Comparison of ENCODE assay signal across 13 cellular contexts in the genomic region with DNA sequence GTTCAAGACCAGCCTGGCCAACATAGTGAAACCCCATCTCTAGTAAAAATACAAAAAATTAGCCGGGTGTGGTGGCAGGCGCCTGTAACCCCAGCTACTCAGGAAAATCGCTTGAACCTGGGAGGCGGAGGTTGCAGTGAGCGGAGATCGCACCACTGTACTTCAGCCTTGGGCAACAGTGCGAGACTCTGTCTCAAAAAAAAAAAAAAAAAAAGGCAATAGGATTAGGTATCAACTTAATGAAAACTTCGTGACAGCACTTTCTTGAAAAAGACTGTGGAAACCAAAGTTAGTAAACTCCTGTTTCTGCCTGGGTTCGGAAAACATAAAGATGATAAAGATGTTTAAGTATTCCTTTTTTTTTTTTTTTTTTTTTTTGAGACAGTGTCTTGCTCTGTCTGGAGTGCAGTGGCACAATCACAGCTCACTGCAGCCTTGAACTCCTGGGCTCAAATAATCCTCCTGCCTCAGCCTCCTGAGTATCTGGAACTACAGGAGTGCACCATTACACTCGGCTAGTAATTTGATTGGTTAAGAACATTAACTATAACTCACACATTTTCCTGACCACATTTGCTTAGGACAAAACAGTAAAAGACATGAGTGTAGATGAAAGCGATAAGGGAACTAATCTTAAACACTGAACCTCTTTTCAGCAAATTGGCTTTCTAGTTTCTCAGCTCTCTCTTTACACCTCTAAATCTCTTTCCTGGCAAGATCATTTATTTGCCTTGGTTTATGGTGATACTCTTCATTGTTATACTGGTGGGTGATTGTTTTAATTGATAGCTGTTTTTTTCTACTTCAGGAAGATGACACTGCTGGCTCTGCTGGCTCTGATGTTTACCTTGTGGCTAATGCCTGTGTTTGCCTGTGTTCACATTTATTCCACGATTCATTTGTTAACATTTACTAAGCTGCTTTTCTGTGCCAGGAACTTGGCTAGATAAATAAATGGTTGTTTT. TPM values are rescaled to one million over a fixed set of nuclear protein-coding genes. Genes with fewer than 3 reads are reported as not detected.
DNase-seq lines count a peak whose midpoint lies in the region; ATAC-seq, FAIRE-seq and TF ChIP-seq lines count a peak whose summit lies in the region.
"Had no signal": no experiment of that assay in that cellular context is flagged by ENCODE, and none has a peak within 500 bp of the region (broad histone marks: within the 10 kb centered on the region; RNA-seq: fewer than 3 reads in every experiment).

No MANE protein-coding gene starts in this region.

- H4K5ac ChIP-seq in H1 (ENCODE audit: insufficient read length, low read depth, low read length) = no peak overlapping the region

- H3K9me3 ChIP-seq in H1 (ENCODE audit: insufficient read depth in 2 of 2, low read depth in 1 of 2, low read length in 1 of 2) (no peaks in the 10 kb centered on the region), left ventricle myocardium inferior (replicated peaks) (no peaks in the 10 kb centered on the region)
- H3K9me3 ChIP-seq: thyroid gland had no signal

- H4K20me1 ChIP-seq in H1 (replicated peaks in 1 of 2; ENCODE audit: control insufficient read depth in 1 of 2, insufficient read depth in 2 of 2, low read length in 2 of 2) = peaks cover 23 to 40% of the 10 kb centered on the region in 2 experiments

- no peak overlapping the region for H3K27ac ChIP-seq in H1 (ENCODE audit: low read depth, low read length)
- H3K27ac ChIP-seq in left ventricle myocardium inferior (replicated peaks) = no peak overlapping the region
- H3K27ac ChIP-seq: C4-2B had no signal

- CTCF ChIA-PET in H1 (lab: Charles Lee; ENCODE audit: partially characterized antibody) = interaction anchor here (1.2 to 1.3 kb wide), 2 partner anchors 10 to 13 kb away, joined by 3 read pairs; no protein-coding TSS in a partner anchor

- H3K36me3 Mint-ChIP-seq in activated naive CD4-positive, alpha-beta T cell treated with anti-CD3 and anti-CD28 coated beads, Interleukin-2, amount 50 U/mL, for 24 hours = peaks cover 5% of the 10 kb centered on the region

- no peaks in the 10 kb centered on the region for H3K27me3 ChIP-seq in H1 (replicated peaks in 1 of 4; ENCODE audit: control insufficient read depth in 3 of 4, extremely low read depth in 1 of 4, insufficient read depth in 3 of 4, low read length in 3 of 4)
- H3K27me3 ChIP-seq in left ventricle myocardium inferior (ENCODE audit: low read depth) = no peaks in the 10 kb centered on the region
- H3K27me3 ChIP-seq: thyroid gland had no signal

- H3K4me3 Mint-ChIP-seq in activated naive CD4-positive, alpha-beta T cell treated with anti-CD3 and anti-CD28 coated beads, Interleukin-2, amount 50 U/mL, for 24 hours = peak overlapping the region; percentile 24
- peak overlapping the region; percentile 18 to 75 for H3K4me3 Mint-ChIP-seq in stimulated activated naive CD8-positive, alpha-beta T cell treated with anti-CD3 and anti-CD28 coated beads, Interleukin-15, amount 100 ng/mL, for 72 hours

- no peak for TF ChIP-seq CTCF in H1 (IDR thresholded peaks at IDR 0.05; ENCODE audit: control extremely low read depth in 1 of 3, insufficient read depth in 1 of 3, low read depth in 1 of 3, low read length in 3 of 3)
- TF ChIP-seq CTCF in left ventricle myocardium inferior (IDR thresholded peaks at IDR 0.05; ENCODE audit: borderline replicate concordance) = no peak

- no peak overlapping the region for H3K14ac ChIP-seq in H1 (ENCODE audit: insufficient read length)

- no peak overlapping the region for H3K18ac ChIP-seq in H1 (ENCODE audit: extremely low read depth, low read length)

- H3K23ac ChIP-seq in H1 (ENCODE audit: insufficient read length) = no peak overlapping the region

- no peaks in the 10 kb centered on the region; the same call in 1 of the 2 replicates for H3K23me2 ChIP-seq in H1 (ENCODE audit: low read depth, low read length)

- no peak overlapping the region for H2AK5ac ChIP-seq in H1 (ENCODE audit: low read depth, low read length)

- H3K36me3 ChIP-seq in H1 (ENCODE audit: control insufficient read depth in 2 of 4, insufficient read depth in 4 of 4, low read length in 3 of 4) (no peaks in the 10 kb centered on the region), left ventricle myocardium inferior (no peaks in the 10 kb centered on the region)
- H3K36me3 ChIP-seq: thyroid gland had no signal

- WGBS in H1 (ENCODE audit: extremely low coverage in 1 of 2, insufficient coverage in 1 of 2, insufficient read length in 1 of 2, insufficient replicate concordance in 2 of 2, low coverage in 1 of 2, low lambda C conversion rate in 2 of 2, missing lambda C conversion rate in 1 of 2), 2 experiments = 81% methylated on average over 11 of the region's 12 CpGs; no CpG with 5 or more reads in 1 of the 2 experiments

- intact Hi-C loops in left ventricle myocardium inferior (cut with micrococcal nuclease) = no loop called here

- H2BK20ac ChIP-seq in H1 (ENCODE audit: low read length) = no peak overlapping the region

- FAIRE-seq in H1 (lab: Jason Lieb, UNC) = no peak

- H3K4ac ChIP-seq in H1 (replicated peaks; ENCODE audit: insufficient read length, low read depth, low read length) = no peak overlapping the region

- no peak overlapping the region for H2BK12ac ChIP-seq in H1 (ENCODE audit: low read depth, low read length)

- no peaks in the 10 kb centered on the region for H3K27me3 Mint-ChIP-seq in activated naive CD4-positive, alpha-beta T cell treated with anti-CD3 and anti-CD28 coated beads, Interleukin-2, amount 50 U/mL, for 24 hours
- no peaks in the 10 kb centered on the region for H3K27me3 Mint-ChIP-seq in stimulated activated naive CD8-positive, alpha-beta T cell treated with anti-CD3 and anti-CD28 coated beads, Interleukin-15, amount 100 ng/mL, for 72 hours

- 0 out of 2 replicates have a peak overlapping the region, but pooled peaks have one; percentile 51 for H4K8ac ChIP-seq in H1 (ENCODE audit: extremely low read depth, insufficient read depth, low read length)

- no peak overlapping the region for H3K4me3 ChIP-seq in H1 (ENCODE audit: extremely low read depth in 1 of 4, insufficient read depth in 2 of 4, low read depth in 3 of 4, low read length in 4 of 4)
- no peak overlapping the region for H3K4me3 ChIP-seq in left ventricle myocardium inferior
- H3K4me3 ChIP-seq: skin epidermis, thyroid gland had no signal

- no peak overlapping the region for H4K91ac ChIP-seq in H1 (replicated peaks; ENCODE audit: insufficient read length, low read length)

- H2BK120ac ChIP-seq in H1 (replicated peaks; ENCODE audit: low read depth, low read length) = no peak overlapping the region

- H3K9me3 Mint-ChIP-seq in activated naive CD4-positive, alpha-beta T cell treated with anti-CD3 and anti-CD28 coated beads, Interleukin-2, amount 50 U/mL, for 24 hours = peaks cover 5% of the 10 kb centered on the region
- H3K9me3 Mint-ChIP-seq in stimulated activated naive CD8-positive, alpha-beta T cell treated with anti-CD3 and anti-CD28 coated beads, Interleukin-15, amount 100 ng/mL, for 72 hours = no peaks in the 10 kb centered on the region

- H3K4me2 ChIP-seq in H1 (ENCODE audit: insufficient read depth in 1 of 2, low read depth in 2 of 2, low read length in 2 of 2) = peak overlapping the region in 1 of 2 experiments; percentile 21; a peak in 1 of 4 replicates

- no peaks in the 10 kb centered on the region for H3K79me1 ChIP-seq in H1 (ENCODE audit: low read depth, low read length)

- ATAC-seq in stimulated activated naive CD8-positive, alpha-beta T cell treated with anti-CD3 and anti-CD28 coated beads, Interleukin-15, amount 100 ng/mL, for 72 hours = no peak

- peaks cover 4 to 12% (median 5%) of the 10 kb centered on the region in 4 experiments; a peak in 6 of 7 replicates for H3K4me1 ChIP-seq in H1 (replicated peaks in 1 of 4; ENCODE audit: control insufficient read depth in 3 of 4, insufficient read depth in 4 of 4, low read length in 3 of 4)
- peaks cover 73% of the 10 kb centered on the region for H3K4me1 ChIP-seq in left ventricle myocardium inferior

- H3K79me2 ChIP-seq in H1 (ENCODE audit: control insufficient read depth in 1 of 2, insufficient read depth in 2 of 2, low read length in 2 of 2) = peaks cover 63 to 94% of the 10 kb centered on the region in 2 experiments

- H3K27ac Mint-ChIP-seq in activated naive CD4-positive, alpha-beta T cell treated with anti-CD3 and anti-CD28 coated beads, Interleukin-2, amount 50 U/mL, for 24 hours = peak overlapping the region; percentile 3
- H3K27ac Mint-ChIP-seq in stimulated activated naive CD8-positive, alpha-beta T cell treated with anti-CD3 and anti-CD28 coated beads, Interleukin-15, amount 100 ng/mL, for 72 hours = peak overlapping the region; percentile 34 to 76

- DNase-seq in activated naive CD4-positive, alpha-beta T cell treated with Interleukin-2 at 50 U/mL for 16 hours = no peak
- peak; percentile 74 for DNase-seq in NCI-H69 (lab: John Stamatoyannopoulos, UW)
- DNase-seq in H1 (ENCODE audit: low read depth in 1 of 2, low spot score in 2 of 2) = no peak
- DNase-seq in stimulated activated naive CD8-positive, alpha-beta T cell treated with anti-CD3 and anti-CD28 coated beads, Interleukin-15, amount 100 ng/mL, for 72 hours = no peak
- DNase-seq in CD1c-positive myeloid dendritic cell (ENCODE audit: extremely low spot score) = no peak
- no peak for DNase-seq in left ventricle myocardium inferior
- DNase-seq in AG20443 (ENCODE audit: low spot score) = no peak
- DNase-seq: aorta, SW 1271, thyroid gland had no signal

- no peak overlapping the region for H3K9ac ChIP-seq in H1 (replicated peaks in 1 of 4; ENCODE audit: extremely low read depth in 1 of 4, low read depth in 3 of 4, low read length in 3 of 4)

- no peak overlapping the region for H2BK5ac ChIP-seq in H1 (ENCODE audit: low read depth, low read length)

- H2BK15ac ChIP-seq in H1 (ENCODE audit: low read length) = no peak overlapping the region

- no peak overlapping the region for H2AFZ ChIP-seq in H1 (ENCODE audit: low read length)

- TF ChIP-seq POLR2A in H1 (IDR thresholded peaks at IDR 0.05; ENCODE audit: control extremely low read depth in 1 of 2, low read depth in 2 of 2, low read length in 2 of 2) = no peak

- no peak for TF ChIP-seq EP300 in H1 (IDR thresholded peaks at IDR 0.05; ENCODE audit: borderline replicate concordance in 1 of 2, low read depth in 2 of 2, low read length in 2 of 2)

- no peak for TF ChIP-seq RAD21 in H1 (IDR thresholded peaks at IDR 0.05 in 1 of 2, conservative IDR thresholded peaks at IDR 0.05 in 1 of 2; ENCODE audit: low read depth in 2 of 2, low read length in 2 of 2)

- POLR2A ChIA-PET in H1 (lab: Charles Lee; ENCODE audit: partially characterized antibody) = interaction anchor here (1.1 to 1.3 kb wide), 2 partner anchors 12 to 13 kb away, joined by 3 to 5 read pairs; no protein-coding TSS in a partner anchor

- H3K56ac ChIP-seq in H1 (replicated peaks; ENCODE audit: insufficient read length, low read depth, low read length) = no peak overlapping the region

- H3K4me1 Mint-ChIP-seq in activated naive CD4-positive, alpha-beta T cell treated with anti-CD3 and anti-CD28 coated beads, Interleukin-2, amount 50 U/mL, for 24 hours = peaks cover 84% of the 10 kb centered on the region
- peaks cover 86% of the 10 kb centered on the region for H3K4me1 Mint-ChIP-seq in stimulated activated naive CD8-positive, alpha-beta T cell treated with anti-CD3 and anti-CD28 coated beads, Interleukin-15, amount 100 ng/mL, for 72 hours

RNA-seq across cellular contexts. Expression of gene HIF1A, which starts 15.8 kb away (rescaled TPM):
- total RNA-seq in H1 (2021; fragmentation: NEBNext Ultra II Directional; extraction: Animal tissue kit (Norgen Biotek cat#: 25700)) = 175 and 178 TPM in 2 replicates
- polyA plus RNA-seq in H1 (2011; rRNA removed) = 37.1 and 54.8 TPM in 2 replicates
- 75.8 TPM for polyA plus RNA-seq in H1 (2011; cell fraction: cytosol; rRNA removed)
- 47.4 TPM for polyA plus RNA-seq in H1 (2011; cell fraction: nucleus; rRNA removed)
- polyA plus RNA-seq in H1 (2012, experiment 1 of 2) = 83.9 to 146 TPM (median 111 TPM) in 4 replicates
- polyA plus RNA-seq in H1 (2012, experiment 2 of 2) = 6.1 TPM
- polyA plus RNA-seq in H1 (2013, experiment 1 of 2) = 162 TPM
- polyA plus RNA-seq in H1 (2013, experiment 2 of 2) = 156 TPM
- polyA minus RNA-seq in H1 (2011; rRNA and poly(A)+ RNA removed) = 95.9 and 172 TPM in 2 replicates
- 145 TPM for polyA minus RNA-seq in H1 (2011; cell fraction: cytosol; rRNA and poly(A)+ RNA removed)
- polyA minus RNA-seq in H1 (2011; cell fraction: nucleus; rRNA and poly(A)+ RNA removed) = 149 TPM
- 49.4 TPM for total RNA-seq in left ventricle myocardium inferior

RNA-seq across cellular contexts. Expression of gene SNAPC1, which starts 51.1 kb away (rescaled TPM):
- 9.6 and 11.1 TPM in 2 replicates for total RNA-seq in H1 (2021; fragmentation: NEBNext Ultra II Directional; extraction: Animal tissue kit (Norgen Biotek cat#: 25700))
- 5.2 and 5.8 TPM in 2 replicates for polyA plus RNA-seq in H1 (2011; rRNA removed)
- 11.3 TPM for polyA plus RNA-seq in H1 (2011; cell fraction: cytosol; rRNA removed)
- polyA plus RNA-seq in H1 (2011; cell fraction: nucleus; rRNA removed) = 2.3 TPM
- polyA plus RNA-seq in H1 (2012, experiment 1 of 2) = 5.4 to 9.8 TPM (median 6.8 TPM) in 4 replicates
- 1.2 TPM for polyA plus RNA-seq in H1 (2012, experiment 2 of 2)
- polyA plus RNA-seq in H1 (2013, experiment 1 of 2) = 12.6 TPM
- polyA plus RNA-seq in H1 (2013, experiment 2 of 2) = 14.9 TPM
- 2.1 and 2.8 TPM in 2 replicates for polyA minus RNA-seq in H1 (2011; rRNA and poly(A)+ RNA removed)
- 7.6 TPM for polyA minus RNA-seq in H1 (2011; cell fraction: cytosol; rRNA and poly(A)+ RNA removed)
- 4.9 TPM for polyA minus RNA-seq in H1 (2011; cell fraction: nucleus; rRNA and poly(A)+ RNA removed)
- total RNA-seq in left ventricle myocardium inferior = 9.2 TPM
